ENCODE assay signal across 17 cellular contexts in genomic region chr2:127985735-127986134, GRCh38. TPM values are rescaled to one million over a fixed set of nuclear protein-coding genes. Genes with fewer than 3 reads are reported as not detected.
DNase-seq lines count a peak whose midpoint lies in the region; ATAC-seq and TF ChIP-seq lines count a peak whose summit lies in the region.
"Had no signal": no experiment of that assay in that cellular context is flagged by ENCODE, and none has a peak within 500 bp of the region (broad histone marks: within the 10 kb centered on the region; RNA-seq: fewer than 3 reads in every experiment).

No MANE protein-coding gene starts in this region.

- ATAC-seq in Right ventricle myocardium inferior (peak; percentile 78), left ventricle myocardium superior (peak; percentile 85), HG02678 (IDR thresholded peaks at IDR 0.05; ENCODE audit: unreplicated experiment) (no peak), body of pancreas (no peak), left lobe of liver (no peak)
- ATAC-seq: HCT116 had no signal

- H3K27me3 ChIP-seq in right atrium auricular region (no peaks in the 10 kb centered on the region), body of pancreas (no peaks in the 10 kb centered on the region)

- H3K4me1 ChIP-seq in right atrium auricular region (no peaks in the 10 kb centered on the region), body of pancreas (no peaks in the 10 kb centered on the region)
- H3K4me1 ChIP-seq: Caco-2 had no signal

- TF ChIP-seq CTCF in right atrium auricular region (IDR thresholded peaks at IDR 0.05) (no peak), body of pancreas (IDR thresholded peaks at IDR 0.05) (no peak)

- intact Hi-C loops in Right ventricle myocardium inferior (cut with DNase I), result loop anchor here (5.0 kb wide), 2 partner anchors 33 to 103 kb away; no protein-coding TSS in a partner anchor
- intact Hi-C loops in left ventricle myocardium superior (cut with micrococcal nuclease), result no loop called here
- intact Hi-C loops in body of pancreas (cut with DNase I), result no loop called here

- DNase-seq in Right ventricle myocardium inferior (ENCODE audit: missing footprints), result no peak
- no peak for DNase-seq in right atrium auricular region (ENCODE audit: low spot score)
- peak; percentile 20 for DNase-seq in cerebellum (ENCODE audit: low spot score)
- peak; percentile 65 for DNase-seq in left ventricle myocardium superior
- DNase-seq in body of pancreas, result no peak
- no peak for DNase-seq in left lobe of liver (ENCODE audit: low spot score)
- DNase-seq: Caco-2, DMS153, EL, KG1, NCI-H1436, NCI-H2081, NCI-H748 treated with DMSO at 0.1 percent for 48 hours, OCI-M1 had no signal

- TF ChIP-seq POLR2A in body of pancreas (IDR thresholded peaks at IDR 0.05), result no peak

- H3K27ac ChIP-seq in right atrium auricular region (no peak overlapping the region), body of pancreas (no peak overlapping the region)
- H3K27ac ChIP-seq: C4-2B had no signal

- peaks cover 67% of the 10 kb centered on the region for H3K36me3 ChIP-seq in right atrium auricular region
- H3K36me3 ChIP-seq in body of pancreas (replicated peaks in 1 of 2; ENCODE audit: insufficient read depth in 1 of 2, low read depth in 2 of 2), result peaks cover 3 to 21% of the 10 kb centered on the region in 2 donors

- H3K4me3 ChIP-seq in right atrium auricular region, result no peak overlapping the region
- H3K4me3 ChIP-seq in body of pancreas, result no peak overlapping the region

- 90 to 92% methylated on average over 11 to 13 of the region's 13 CpGs for WGBS in body of pancreas, 2 donors

- no peaks in the 10 kb centered on the region for H3K9me3 ChIP-seq in right atrium auricular region
- no peaks in the 10 kb centered on the region for H3K9me3 ChIP-seq in body of pancreas
- H3K9me3 ChIP-seq: Caco-2 had no signal

RNA-seq across cellular contexts. Expression of gene SAP130, which starts 42.1 kb away (rescaled TPM):
- total RNA-seq in Right ventricle myocardium inferior (13.9 TPM), right atrium auricular region (1 to 10 TPM; 7.4 to 8.9 TPM), cerebellum (8.1 TPM), left ventricle myocardium superior (16.8 TPM), body of pancreas (1 to 10 TPM; 4.4 to 4.6 TPM), left lobe of liver (12.3 TPM)

Comparison
In these comparisons a context has a peak if more than half of its experiments do, and no peak if none do; other contexts are left out.
1. DNase-seq: peak in cerebellum (single experiment) and left ventricle myocardium superior (single experiment); none in Right ventricle myocardium inferior (single experiment), right atrium auricular region (single experiment), body of pancreas (0 of 4) and left lobe of liver (single experiment).
2. ATAC-seq: peak in Right ventricle myocardium inferior (single experiment) and left ventricle myocardium superior (single experiment); none in HG02678 (single experiment), body of pancreas (single experiment) and left lobe of liver (single experiment).